Comparison of ENCODE assay signal across 8 cellular contexts in genomic region chr6:31157543-31158139, GRCh38. TPM values are rescaled to one million over a fixed set of nuclear protein-coding genes. Genes with fewer than 3 reads are reported as not detected.
DNase-seq lines count a peak whose midpoint lies in the region; ATAC-seq and TF ChIP-seq lines count a peak whose summit lies in the region.

A gene with protein sequence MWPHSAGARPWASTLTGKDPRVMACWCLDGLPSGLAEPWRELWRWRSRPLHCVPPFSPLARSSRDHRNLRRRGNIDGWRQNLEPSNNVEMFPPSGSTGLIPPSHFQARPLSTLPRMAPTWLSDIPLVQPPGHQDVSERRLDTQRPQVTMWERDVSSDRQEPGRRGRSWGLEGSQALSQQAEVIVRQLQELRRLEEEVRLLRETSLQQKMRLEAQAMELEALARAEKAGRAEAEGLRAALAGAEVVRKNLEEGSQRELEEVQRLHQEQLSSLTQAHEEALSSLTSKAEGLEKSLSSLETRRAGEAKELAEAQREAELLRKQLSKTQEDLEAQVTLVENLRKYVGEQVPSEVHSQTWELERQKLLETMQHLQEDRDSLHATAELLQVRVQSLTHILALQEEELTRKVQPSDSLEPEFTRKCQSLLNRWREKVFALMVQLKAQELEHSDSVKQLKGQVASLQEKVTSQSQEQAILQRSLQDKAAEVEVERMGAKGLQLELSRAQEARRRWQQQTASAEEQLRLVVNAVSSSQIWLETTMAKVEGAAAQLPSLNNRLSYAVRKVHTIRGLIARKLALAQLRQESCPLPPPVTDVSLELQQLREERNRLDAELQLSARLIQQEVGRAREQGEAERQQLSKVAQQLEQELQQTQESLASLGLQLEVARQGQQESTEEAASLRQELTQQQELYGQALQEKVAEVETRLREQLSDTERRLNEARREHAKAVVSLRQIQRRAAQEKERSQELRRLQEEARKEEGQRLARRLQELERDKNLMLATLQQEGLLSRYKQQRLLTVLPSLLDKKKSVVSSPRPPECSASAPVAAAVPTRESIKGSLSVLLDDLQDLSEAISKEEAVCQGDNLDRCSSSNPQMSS (minus strand): TSS chr6:31157802. CDS start chr6:31157600, 202 bp downstream.

- no peaks in the 10 kb centered on the region for H3K79me2 ChIP-seq in smooth muscle cell (ENCODE audit: low read depth)

- H3K4me3 Mint-ChIP-seq in activated naive CD8-positive, alpha-beta T cell treated with anti-CD3 and anti-CD28 coated beads, Interleukin-2, amount 10 ng/mL, durations not matched to agents 7 days and 5 days = peak within 1 kb of the TSS; percentile 99

- POLR2A ChIA-PET in activated naive CD8-positive, alpha-beta T cell treated with anti-CD3 and anti-CD28 coated beads, Interleukin-2, amount 10 ng/mL, durations not matched to agents 7 days and 5 days (lab: Charles Lee) = interaction anchor here (1.5 to 2.3 kb wide), 6 partner anchors 9 to 540 kb away, joined by 3 to 10 read pairs (median 4); partner anchors contain the start of genes MRPS18B, PPP1R10 and VARS2

- H3K27me3 ChIP-seq in H7 (ENCODE audit: control insufficient read depth, insufficient read depth, low read length) (no peaks in the 10 kb centered on the region), smooth muscle cell (ENCODE audit: low read depth) (no peaks in the 10 kb centered on the region)

- 25% methylated on average over 10 of the region's 14 CpGs for whole genome bisulfite sequencing in smooth muscle cell (ENCODE audit: low lambda C conversion rate)

- H3K4me3 ChIP-seq in H7 (ENCODE audit: insufficient read depth, low read depth, low read length) = peak within 1 kb of the TSS; percentile 72
- peak within 1 kb of the TSS; percentile 66 for H3K4me3 ChIP-seq in iPS-11a (ENCODE audit: low read depth, low read length)
- peak within 1 kb of the TSS; percentile 79 for H3K4me3 ChIP-seq in smooth muscle cell

- peak within 1 kb of the TSS; percentile 86 for H3K9ac ChIP-seq in smooth muscle cell (ENCODE audit: low read depth)

- TF ChIP-seq CTCF in smooth muscle cell (IDR thresholded peaks at IDR 0.05; ENCODE audit: borderline replicate concordance, insufficient read depth, poor library complexity, severe bottlenecking) (no peak), GM20000 (IDR thresholded peaks at IDR 0.05; ENCODE audit: extremely low read depth, missing control alignments) (no peak)

- H4K20me1 ChIP-seq in smooth muscle cell (ENCODE audit: low read depth) = no peaks in the 10 kb centered on the region

- no peaks in the 10 kb centered on the region for H3K9me3 ChIP-seq in smooth muscle cell (replicated peaks; ENCODE audit: low read depth)

- H3K4me1 Mint-ChIP-seq in activated naive CD8-positive, alpha-beta T cell treated with anti-CD3 and anti-CD28 coated beads, Interleukin-2, amount 10 ng/mL, durations not matched to agents 7 days and 5 days = peaks cover 26% of the 10 kb centered on the region

- peak within 1 kb of the TSS; percentile 98 for H2AFZ ChIP-seq in smooth muscle cell (ENCODE audit: low read depth)

- H3K27ac ChIP-seq in smooth muscle cell (ENCODE audit: low read depth) = no peak within 1 kb of the TSS

- DNase-seq in A172 (ENCODE audit: low spot score) (no peak), H7 (peak; percentile 70), smooth muscle cell (lab: John Stamatoyannopoulos, UW; ENCODE audit: unreplicated experiment) (no peak), GM20000 (ENCODE audit: low spot score) (no peak), OCI-M1 (lab: John Stamatoyannopoulos, UW) (no peak)
- no peak for DNase-seq in activated naive CD8-positive, alpha-beta T cell treated with anti-CD3 and anti-CD28 coated beads, Interleukin-2, amount 10 ng/mL, durations not matched to agents 7 days and 5 days

- no peaks in the 10 kb centered on the region for H3K27me3 Mint-ChIP-seq in activated naive CD8-positive, alpha-beta T cell treated with anti-CD3 and anti-CD28 coated beads, Interleukin-2, amount 10 ng/mL, durations not matched to agents 7 days and 5 days

- no peak for ATAC-seq in activated naive CD8-positive, alpha-beta T cell treated with anti-CD3 and anti-CD28 coated beads, Interleukin-2, amount 10 ng/mL, durations not matched to agents 7 days and 5 days (ENCODE audit: low read depth)
- no peak for ATAC-seq in HG02623 (IDR thresholded peaks at IDR 0.05; ENCODE audit: unreplicated experiment)

- H3K36me3 ChIP-seq in H7 (replicated peaks; ENCODE audit: control insufficient read depth, insufficient read depth, low read length) (peaks cover 15% of the 10 kb centered on the region), smooth muscle cell (ENCODE audit: low read depth) (no peaks in the 10 kb centered on the region)

- peak within 1 kb of the TSS; percentile 95 for H3K27ac Mint-ChIP-seq in activated naive CD8-positive, alpha-beta T cell treated with anti-CD3 and anti-CD28 coated beads, Interleukin-2, amount 10 ng/mL, durations not matched to agents 7 days and 5 days

- H3K4me2 ChIP-seq in smooth muscle cell = peak within 1 kb of the TSS; percentile 94

- peaks cover 19% of the 10 kb centered on the region for H3K36me3 Mint-ChIP-seq in activated naive CD8-positive, alpha-beta T cell treated with anti-CD3 and anti-CD28 coated beads, Interleukin-2, amount 10 ng/mL, durations not matched to agents 7 days and 5 days

- H3K4me1 ChIP-seq in smooth muscle cell (ENCODE audit: low read depth) = peaks cover 16% of the 10 kb centered on the region

- no peaks in the 10 kb centered on the region for H3K9me3 Mint-ChIP-seq in activated naive CD8-positive, alpha-beta T cell treated with anti-CD3 and anti-CD28 coated beads, Interleukin-2, amount 10 ng/mL, durations not matched to agents 7 days and 5 days

- no peaks in the 10 kb centered on the region for H3F3A ChIP-seq in smooth muscle cell (ENCODE audit: low read depth)

RNA-seq across cellular contexts. Expression of the gene that starts here (rescaled TPM):
- 18.9 and 24.8 TPM in 2 replicates for total RNA-seq in A172 (2014; rRNA removed; shearing (Covaris generic))
- 54.0 and 74.8 TPM in 2 replicates for total RNA-seq in H7 (2014; rRNA removed; shearing (Covaris generic))
- 10 to 100 TPM; 52.5 to 57.7 TPM for total RNA-seq in activated naive CD8-positive, alpha-beta T cell treated with anti-CD3 and anti-CD28 coated beads, Interleukin-2, amount 10 ng/mL, durations not matched to agents 7 days and 5 days
- total RNA-seq in smooth muscle cell = 4.9 and 8.2 TPM in 2 replicates
- 15.0 and 25.4 TPM in 2 replicates for polyA plus RNA-seq in smooth muscle cell
